ENCODE assay signal across 1 cellular context in genomic region chr1:182292193-182292741, GRCh38.
TF ChIP-seq lines count a peak whose summit lies in the region.

No MANE protein-coding gene starts in this region.

TF ChIP-seq in K562, 482 proteins besides CTCF, POLR2A, EP300 and RAD21 (continued from another document):
- peak; percentile 13; the same call in 1 of the 2 replicates for TF ChIP-seq ATF3 (IDR thresholded peaks at IDR 0.05)
- no peak for TF ChIP-seq ATF3 (CRISPR knock-in tag; conservative IDR thresholded peaks at IDR 0.05)
- TF ChIP-seq RFX5 (IDR thresholded peaks at IDR 0.05; ENCODE audit: low read depth, low read length), result no peak
- TF ChIP-seq NFATC3 (IDR thresholded peaks at IDR 0.05), result no peak
- no peak for TF ChIP-seq CCNT2 (IDR thresholded peaks at IDR 0.05; ENCODE audit: borderline replicate concordance, extremely low read depth, insufficient read length, low read depth, low read length)
- no peak for TF ChIP-seq ZNF785 (CRISPR knock-in tag; IDR thresholded peaks at IDR 0.05)
- TF ChIP-seq PBX2 (CRISPR knock-in tag; IDR thresholded peaks at IDR 0.05; ENCODE audit: low read depth), result no peak
- no peak for TF ChIP-seq PBX2 (tag; conservative IDR thresholded peaks at IDR 0.05; ENCODE audit: low read depth)
- no peak for TF ChIP-seq SOX6 (IDR thresholded peaks at IDR 0.05)
- no peak for TF ChIP-seq NUFIP1 (IDR thresholded peaks at IDR 0.05; ENCODE audit: partially characterized antibody)
- TF ChIP-seq ZNF23 (CRISPR knock-in tag; IDR thresholded peaks at IDR 0.05), result no peak
- no peak for TF ChIP-seq ZNF140 (CRISPR knock-in tag; IDR thresholded peaks at IDR 0.05)
- no peak for TF ChIP-seq ZNF431 (CRISPR knock-in tag; IDR thresholded peaks at IDR 0.05)
- no peak for TF ChIP-seq EZH2 (IDR thresholded peaks at IDR 0.05; ENCODE audit: borderline replicate concordance, low read depth, low read length)
- no peak for TF ChIP-seq THRB (CRISPR knock-in tag; conservative IDR thresholded peaks at IDR 0.05)
- TF ChIP-seq SRSF7 (optimal IDR thresholded peaks at IDR 0.05; ENCODE audit: low read depth, low read length), result no peak
- no peak for TF ChIP-seq GTF2E2 (tag; IDR thresholded peaks at IDR 0.05)
- no peak for TF ChIP-seq MCM7 (IDR thresholded peaks at IDR 0.05)
- no peak for TF ChIP-seq MXD1 (CRISPR knock-in tag; IDR thresholded peaks at IDR 0.05; ENCODE audit: borderline replicate concordance, poor library complexity, severe bottlenecking)
- TF ChIP-seq ESRRA (IDR thresholded peaks at IDR 0.05; ENCODE audit: borderline replicate concordance, low read depth), result no peak
- no peak for TF ChIP-seq ZNF3 (CRISPR knock-in tag; IDR thresholded peaks at IDR 0.05)
- no peak for TF ChIP-seq SUPT5H (IDR thresholded peaks at IDR 0.05)
- no peak for TF ChIP-seq SMARCB1 (IDR thresholded peaks at IDR 0.05; ENCODE audit: insufficient read length, low read depth)
- no peak for TF ChIP-seq PRMT5 (CRISPR knock-in tag; IDR thresholded peaks at IDR 0.05)
- TF ChIP-seq ELF1 (tag; IDR thresholded peaks at IDR 0.05), result no peak
- no peak for TF ChIP-seq CREB5 (CRISPR knock-in tag; IDR thresholded peaks at IDR 0.05)
- TF ChIP-seq ZNF778 (CRISPR knock-in tag; IDR thresholded peaks at IDR 0.05), result no peak
- TF ChIP-seq BCL6 (CRISPR knock-in tag; IDR thresholded peaks at IDR 0.05), result no peak
- TF ChIP-seq HDAC2 (IDR thresholded peaks at IDR 0.05), result no peak
- 0 out of 3 replicates have a peak, but pooled peaks of 1 of the 2 experiments have one; percentile 11 for TF ChIP-seq CBX3 (IDR thresholded peaks at IDR 0.05; ENCODE audit: borderline replicate concordance in 1 of 2, low read length in 2 of 2)
- TF ChIP-seq SRSF9 (IDR thresholded peaks at IDR 0.05; ENCODE audit: borderline replicate concordance, low read depth, low read length), result no peak
- TF ChIP-seq ZNF77 (CRISPR knock-in tag; IDR thresholded peaks at IDR 0.05), result no peak
- TF ChIP-seq JUND (IDR thresholded peaks at IDR 0.05; ENCODE audit: borderline replicate concordance, low read depth, low read length), result peak; percentile 56
- no peak; the same call in 2 of the 3 replicates for TF ChIP-seq JUND (tag; IDR thresholded peaks at IDR 0.05; ENCODE audit: borderline replicate concordance, low read depth, low read length)
- no peak for TF ChIP-seq ZNF561 (CRISPR knock-in tag; conservative IDR thresholded peaks at IDR 0.05)
- TF ChIP-seq MCM2 (IDR thresholded peaks at IDR 0.05; ENCODE audit: low read depth), result no peak
- 0 out of 2 replicates have a peak, but pooled peaks have one; percentile 7 for TF ChIP-seq HINFP (tag; conservative IDR thresholded peaks at IDR 0.05; ENCODE audit: low read depth)
- TF ChIP-seq E2F5 (CRISPR knock-in tag; IDR thresholded peaks at IDR 0.05), result no peak
- TF ChIP-seq ZNF717 (CRISPR knock-in tag; IDR thresholded peaks at IDR 0.05), result no peak
- TF ChIP-seq BDP1 (IDR thresholded peaks at IDR 0.05; ENCODE audit: insufficient read depth, insufficient read length), result no peak
- no peak for TF ChIP-seq NCOA1 (IDR thresholded peaks at IDR 0.05; ENCODE audit: low read depth)
- TF ChIP-seq ZBTB49 (CRISPR knock-in tag; IDR thresholded peaks at IDR 0.05; ENCODE audit: borderline replicate concordance), result no peak
- no peak for TF ChIP-seq HNRNPK (IDR thresholded peaks at IDR 0.05; ENCODE audit: low read depth, low read length, poor library complexity, severe bottlenecking)
- no peak for TF ChIP-seq RBM17 (IDR thresholded peaks at IDR 0.05; ENCODE audit: borderline replicate concordance, low read depth, low read length)
- no peak for TF ChIP-seq CLOCK (CRISPR knock-in tag; IDR thresholded peaks at IDR 0.05; ENCODE audit: borderline replicate concordance)
- TF ChIP-seq RREB1 (CRISPR knock-in tag; IDR thresholded peaks at IDR 0.05), result no peak
- no peak for TF ChIP-seq MTA2 (IDR thresholded peaks at IDR 0.05; ENCODE audit: low read depth)
TF ChIP-seq in K562: peak in this region for 46.
